ENCODE assay signal across 1 cellular context in the genomic region with DNA sequence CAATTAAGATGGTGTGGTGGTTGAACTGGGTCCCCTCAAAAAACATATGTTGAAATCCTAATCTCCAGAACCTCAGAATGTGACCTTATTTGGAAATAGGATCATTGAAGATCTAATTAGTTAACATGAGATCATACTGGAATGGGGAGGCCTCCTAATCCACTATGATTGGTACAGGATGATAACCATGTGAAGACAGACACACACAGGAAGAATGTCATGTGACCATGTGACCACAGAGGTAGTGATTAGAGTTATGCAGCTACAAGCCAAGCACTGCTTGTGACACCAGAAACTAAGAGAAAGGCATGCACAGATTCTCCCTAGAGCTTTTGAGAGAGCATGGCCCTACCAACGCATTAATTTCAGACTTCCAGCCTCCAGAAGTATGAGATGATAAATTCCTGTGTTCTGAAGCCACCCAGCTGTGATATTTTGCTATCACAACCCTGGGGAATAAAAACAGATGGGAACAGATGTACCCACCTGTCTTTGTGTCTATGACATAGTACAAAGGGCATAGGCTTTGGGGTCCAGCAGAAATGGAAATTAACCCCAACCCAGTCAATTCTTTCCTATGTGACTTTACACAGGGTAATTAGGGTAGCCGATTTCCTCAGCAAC.
TF ChIP-seq lines count a peak whose summit lies in the region.

No MANE protein-coding gene starts in this region.

TF ChIP-seq in HEK293, 187 proteins besides CTCF, POLR2A, EP300 and RAD21 (continued from another document):
- TF ChIP-seq, protein P1, sequence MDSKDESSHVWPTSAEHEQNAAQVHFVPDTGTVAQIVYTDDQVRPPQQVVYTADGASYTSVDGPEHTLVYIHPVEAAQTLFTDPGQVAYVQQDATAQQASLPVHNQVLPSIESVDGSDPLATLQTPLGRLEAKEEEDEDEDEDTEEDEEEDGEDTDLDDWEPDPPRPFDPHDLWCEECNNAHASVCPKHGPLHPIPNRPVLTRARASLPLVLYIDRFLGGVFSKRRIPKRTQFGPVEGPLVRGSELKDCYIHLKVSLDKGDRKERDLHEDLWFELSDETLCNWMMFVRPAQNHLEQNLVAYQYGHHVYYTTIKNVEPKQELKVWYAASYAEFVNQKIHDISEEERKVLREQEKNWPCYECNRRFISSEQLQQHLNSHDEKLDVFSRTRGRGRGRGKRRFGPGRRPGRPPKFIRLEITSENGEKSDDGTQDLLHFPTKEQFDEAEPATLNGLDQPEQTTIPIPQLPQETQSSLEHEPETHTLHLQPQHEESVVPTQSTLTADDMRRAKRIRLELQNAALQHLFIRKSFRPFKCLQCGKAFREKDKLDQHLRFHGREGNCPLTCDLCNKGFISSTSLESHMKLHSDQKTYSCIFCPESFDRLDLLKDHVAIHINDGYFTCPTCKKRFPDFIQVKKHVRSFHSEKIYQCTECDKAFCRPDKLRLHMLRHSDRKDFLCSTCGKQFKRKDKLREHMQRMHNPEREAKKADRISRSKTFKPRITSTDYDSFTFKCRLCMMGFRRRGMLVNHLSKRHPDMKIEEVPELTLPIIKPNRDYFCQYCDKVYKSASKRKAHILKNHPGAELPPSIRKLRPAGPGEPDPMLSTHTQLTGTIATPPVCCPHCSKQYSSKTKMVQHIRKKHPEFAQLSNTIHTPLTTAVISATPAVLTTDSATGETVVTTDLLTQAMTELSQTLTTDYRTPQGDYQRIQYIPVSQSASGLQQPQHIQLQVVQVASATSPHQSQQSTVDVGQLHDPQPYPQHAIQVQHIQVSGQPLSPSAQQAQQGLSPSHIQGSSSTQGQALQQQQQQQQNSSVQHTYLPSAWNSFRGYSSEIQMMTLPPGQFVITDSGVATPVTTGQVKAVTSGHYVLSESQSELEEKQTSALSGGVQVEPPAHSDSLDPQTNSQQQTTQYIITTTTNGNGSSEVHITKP (tag by site-specific recombination; IDR thresholded peaks at IDR 0.05), result no peak
- TF ChIP-seq ZNF544 (tag by site-specific recombination; IDR thresholded peaks at IDR 0.05), result no peak
TF ChIP-seq in HEK293: peak in this region for 4.
